ENCODE assay signal across 8 cellular contexts in genomic region chr12:113154351-113154973, GRCh38. TPM values are rescaled to one million over a fixed set of nuclear protein-coding genes. Genes with fewer than 3 reads are reported as not detected.
A peak's percentile ranks its signal among the peaks of the same experiment; 100 is the strongest.
DNase-seq lines count a peak whose midpoint lies in the region; ATAC-seq and TF ChIP-seq lines count a peak whose summit lies in the region.

No MANE protein-coding gene starts in this region.

- no peaks in the 10 kb centered on the region for H3K4me1 Mint-ChIP-seq in Caco-2 (ENCODE audit: low read depth, unreplicated experiment)

- POLR2A ChIA-PET in Caco-2 (lab: Charles Lee), result no interaction called here

- DNase-seq in DMS153 treated with DMSO at 0.1 percent for 48 hours (lab: John Stamatoyannopoulos, UW; ENCODE audit: unreplicated experiment) (peak; percentile 36), NCI-H1105 (lab: John Stamatoyannopoulos, UW) (peak; percentile 42), coronary artery (ENCODE audit: low spot score) (no peak), HCEC 1CT (no peak), C1 segment of cervical spinal cord (lab: John Stamatoyannopoulos, UW) (no peak), Caco-2 (no peak)

- TF ChIP-seq CTCF in coronary artery (IDR thresholded peaks at IDR 0.05) (no peak), Caco-2 (IDR thresholded peaks at IDR 0.05; ENCODE audit: insufficient read depth in 1 of 2, low read depth in 1 of 2, low read length in 1 of 2, severe bottlenecking in 1 of 2, unreplicated experiment in 1 of 2) (no peak)

- intact Hi-C loops in Caco-2 (cut with micrococcal nuclease; ENCODE audit: unreplicated experiment), result no loop called here

- H3K27ac Mint-ChIP-seq in Caco-2 (ENCODE audit: unreplicated experiment), result no peak overlapping the region

- H3K27ac ChIP-seq in coronary artery, result no peak overlapping the region

- H3K36me3 Mint-ChIP-seq in Caco-2 (ENCODE audit: insufficient read depth, unreplicated experiment), result peaks cover 23% of the 10 kb centered on the region

- H3K4me1 ChIP-seq in mucosa of stomach (ENCODE audit: control insufficient read depth, insufficient read depth, low read length) (peaks cover 45% of the 10 kb centered on the region), Caco-2 (peaks cover 10% of the 10 kb centered on the region)

- H3K36me3 ChIP-seq in mucosa of stomach (ENCODE audit: control insufficient read depth, insufficient read depth, low read length), result peaks cover 6% of the 10 kb centered on the region
- H3K36me3 ChIP-seq in Caco-2 (ENCODE audit: control insufficient read depth, insufficient read depth, low read length), result no peaks in the 10 kb centered on the region; the same call in 1 of the 2 replicates

- ATAC-seq in GM18517 (IDR thresholded peaks at IDR 0.05; ENCODE audit: unreplicated experiment), result no peak

- peak overlapping the region; percentile 24 for H3K9ac ChIP-seq in mucosa of stomach (ENCODE audit: low read length)

- H3K9me3 ChIP-seq in mucosa of stomach (ENCODE audit: control insufficient read depth, low read length) (no peaks in the 10 kb centered on the region), Caco-2 (no peaks in the 10 kb centered on the region)

- no TSS peak for BruUV-seq in Caco-2 (replicated peaks; lab: Mats Ljungman, UMichigan)

- H3K27me3 Mint-ChIP-seq in Caco-2 (ENCODE audit: insufficient read depth, unreplicated experiment), result peaks cover 10% of the 10 kb centered on the region

- H3K4me3 Mint-ChIP-seq in Caco-2 (ENCODE audit: unreplicated experiment), result no peak overlapping the region

- CTCF ChIA-PET in Caco-2 (lab: Charles Lee), result interaction anchor here (0.7 kb wide), 1 partner anchor 50 kb away, joined by 3 read pairs; no protein-coding TSS in a partner anchor

- no peaks in the 10 kb centered on the region for H3K9me3 Mint-ChIP-seq in Caco-2 (ENCODE audit: unreplicated experiment)

- H3K4me3 ChIP-seq in coronary artery, result peak overlapping the region; percentile 23
- no peak overlapping the region for H3K4me3 ChIP-seq in mucosa of stomach (ENCODE audit: low read length)
- no peak overlapping the region for H3K4me3 ChIP-seq in Caco-2 (ENCODE audit: low read depth, low read length)

- H3K27me3 ChIP-seq in mucosa of stomach (ENCODE audit: control insufficient read depth, insufficient read depth, low read length) (peaks cover 22% of the 10 kb centered on the region), Caco-2 (replicated peaks; ENCODE audit: control insufficient read depth, insufficient read depth, low read length) (peaks cover 3% of the 10 kb centered on the region; the same call in 1 of the 2 replicates)

RNA-seq across cellular contexts. Expression of gene CFAP73, which starts 4.9 kb away (rescaled TPM):
- 0.23 TPM in 1 of 2 replicates, not detected in the other for total RNA-seq in Caco-2 (2022)

RNA-seq across cellular contexts. Expression of gene RASAL1, which starts 18.9 kb away (rescaled TPM):
- total RNA-seq in Caco-2 (2022), result not detected in 2 replicates

RNA-seq across cellular contexts. Expression of gene DDX54, which starts 30.8 kb away (rescaled TPM):
- total RNA-seq in Caco-2 (2022), result 101 and 110 TPM in 2 replicates

RNA-seq across cellular contexts. Expression of gene RITA1, which starts 31.1 kb away (rescaled TPM):
- total RNA-seq in Caco-2 (2022), result 32.7 and 33.6 TPM in 2 replicates

Comparison
In these comparisons a context has a peak if more than half of its experiments do, and no peak if none do; other contexts are left out.
1. DNase-seq: peak in DMS153 treated with DMSO at 0.1 percent for 48 hours (single experiment) and NCI-H1105 (single experiment); none in coronary artery (single experiment), HCEC 1CT (single experiment), C1 segment of cervical spinal cord (0 of 14) and Caco-2 (0 of 2).